Comparison of ENCODE assay signal across 18 cellular contexts in the genomic region with DNA sequence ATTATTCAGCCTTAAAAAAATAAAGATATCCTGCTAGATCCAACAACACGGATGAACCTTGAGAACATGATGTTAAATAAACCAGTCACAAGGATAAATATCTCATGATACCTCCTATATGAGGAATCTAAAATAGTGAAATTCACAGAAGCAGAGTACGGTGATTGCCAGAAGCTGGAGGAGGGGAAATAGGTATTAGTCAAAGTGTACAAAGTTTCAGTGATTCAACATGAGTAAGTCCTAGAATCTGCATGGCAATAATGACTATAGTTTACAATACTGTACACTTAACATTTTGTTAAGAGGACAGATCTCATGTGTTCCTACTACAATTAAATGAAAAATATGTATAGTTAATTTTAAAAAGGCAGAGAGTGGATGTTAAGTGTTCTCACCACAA.
DNase-seq lines count a peak whose midpoint lies in the region; ATAC-seq, FAIRE-seq and TF ChIP-seq lines count a peak whose summit lies in the region.
"Had no signal": no experiment of that assay in that cellular context is flagged by ENCODE, and none has a peak within 500 bp of the region (broad histone marks: within the 10 kb centered on the region; RNA-seq: fewer than 3 reads in every experiment).

No MANE protein-coding gene starts in this region.

- H3K36me3 ChIP-seq in astrocyte (ENCODE audit: insufficient read depth, low read length) = no peaks in the 10 kb centered on the region

- H4K20me1 ChIP-seq in astrocyte (ENCODE audit: insufficient read depth, low read length) = no peaks in the 10 kb centered on the region

- H3K4me1 ChIP-seq in astrocyte (ENCODE audit: insufficient read depth, low read length) = no peaks in the 10 kb centered on the region

- no peaks in the 10 kb centered on the region for H3K79me2 ChIP-seq in astrocyte (ENCODE audit: insufficient read depth, low read length)

- no peak overlapping the region for H3K4me3 Mint-ChIP-seq in astrocyte (ENCODE audit: unreplicated experiment)
- H3K4me3 Mint-ChIP-seq: activated T-cell treated with anti-CD3 and anti-CD28 coated beads, Interleukin-2, amount 50 U/mL, for 4 hours; memory B cell; T-helper 17 cell; type B pancreatic cell had no signal

- H2AFZ ChIP-seq in astrocyte (ENCODE audit: low read depth, low read length) = no peak overlapping the region

- no peak overlapping the region for H3K9ac ChIP-seq in astrocyte (ENCODE audit: low read length)

- no peak overlapping the region for H3K27ac ChIP-seq in astrocyte (ENCODE audit: low read depth, low read length)

- peaks cover 2% of the 10 kb centered on the region for H3K4me1 Mint-ChIP-seq in astrocyte (ENCODE audit: low read depth, unreplicated experiment)
- H3K4me1 Mint-ChIP-seq: memory B cell, T-helper 17 cell had no signal

- ATAC-seq in GM18517 (IDR thresholded peaks at IDR 0.05; ENCODE audit: unreplicated experiment) = peak; percentile 51
- ATAC-seq in GM21423 (IDR thresholded peaks at IDR 0.05; ENCODE audit: unreplicated experiment) = peak; percentile 30
- ATAC-seq in HG03060 (IDR thresholded peaks at IDR 0.05; ENCODE audit: low read depth, unreplicated experiment) = peak; percentile 48
- ATAC-seq: right cardiac atrium, T-helper 17 cell had no signal

- H3K36me3 Mint-ChIP-seq in astrocyte (ENCODE audit: low read depth, unreplicated experiment) = no peaks in the 10 kb centered on the region
- H3K36me3 Mint-ChIP-seq: memory B cell, type B pancreatic cell had no signal

- no peaks in the 10 kb centered on the region for H3K27me3 ChIP-seq in astrocyte (ENCODE audit: insufficient read depth, low read length)

- H3K9me3 ChIP-seq in astrocyte (ENCODE audit: insufficient read depth, low read depth, low read length) = no peaks in the 10 kb centered on the region

- no peak for TF ChIP-seq CTCF in astrocyte (IDR thresholded peaks at IDR 0.05; ENCODE audit: insufficient read depth, low read depth, low read length)

- H3K9me3 Mint-ChIP-seq in astrocyte (ENCODE audit: unreplicated experiment) = peaks cover 8% of the 10 kb centered on the region
- H3K9me3 Mint-ChIP-seq: activated T-cell treated with anti-CD3 and anti-CD28 coated beads, Interleukin-2, amount 50 U/mL, for 4 hours; type B pancreatic cell had no signal

- FAIRE-seq in astrocyte (lab: Jason Lieb, UNC) = no peak
- FAIRE-seq: H1 had no signal

- no peak overlapping the region for H3K4me3 ChIP-seq in astrocyte (ENCODE audit: insufficient read depth, low read depth, low read length)

- H3K27me3 Mint-ChIP-seq in astrocyte (ENCODE audit: low read depth, unreplicated experiment) = no peaks in the 10 kb centered on the region
- H3K27me3 Mint-ChIP-seq: memory B cell, T-helper 17 cell, type B pancreatic cell had no signal

- peak; percentile 18 for DNase-seq in astrocyte (ENCODE audit: low read depth)
- no peak for DNase-seq in GF-D8 (lab: John Stamatoyannopoulos, UW)
- DNase-seq in stimulated activated CD4-positive, alpha-beta T cell treated with anti-CD3 and anti-CD28 coated beads, Interleukin-4, amount 100 ng/mL, for 4 hours = no peak
- DNase-seq in activated CD4-positive, alpha-beta T cell treated with anti-CD3 and anti-CD28 coated beads, Interleukin-2, amount 50 U/mL, for 1 hour = no peak
- DNase-seq in activated effector memory CD4-positive, alpha-beta T cell treated with Interleukin-2 at 50 U/mL for 16 hours = no peak
- DNase-seq: activated CD4-positive, alpha-beta T cell treated with anti-CD3 and anti-CD28 coated beads for 4 hours; activated T-cell treated with anti-CD3 and anti-CD28 coated beads, Interleukin-2, amount 50 U/mL, for 4 hours; aorta; NCI-H187; NCI-H748 treated with DMSO at 0.1 percent for 48 hours; right cardiac atrium; T-helper 17 cell had no signal

- H3K4me2 ChIP-seq in astrocyte (ENCODE audit: low read length) = no peak overlapping the region

- no peak overlapping the region for H3K27ac Mint-ChIP-seq in astrocyte (ENCODE audit: unreplicated experiment)
- H3K27ac Mint-ChIP-seq: memory B cell, T-helper 17 cell, type B pancreatic cell had no signal
